ENCODE assay signal across 8 cellular contexts in genomic region chr2:54556659-54557121, GRCh38.
DNase-seq lines count a peak whose midpoint lies in the region; ATAC-seq and TF ChIP-seq lines count a peak whose summit lies in the region.
"Had no signal": no experiment of that assay in that cellular context is flagged by ENCODE, and none has a peak within 500 bp of the region (broad histone marks: within the 10 kb centered on the region; RNA-seq: fewer than 3 reads in every experiment).

No MANE protein-coding gene starts in this region.

- no peaks in the 10 kb centered on the region for H3K36me3 ChIP-seq in iPS-18a (ENCODE audit: control insufficient read depth, low read depth, low read length)
- no peaks in the 10 kb centered on the region for H3K36me3 ChIP-seq in mucosa of descending colon (ENCODE audit: low read depth)

- H3K36me3 Mint-ChIP-seq in activated T-helper 17 cell treated with anti-CD3 and anti-CD28 coated beads, Interleukin-2, amount 50 U/mL, for 72 hours (ENCODE audit: low read depth): peaks cover 25% of the 10 kb centered on the region

- peak overlapping the region; percentile 95 for H3K9ac ChIP-seq in iPS-18a (ENCODE audit: low read length)

- H3K4me3 ChIP-seq in iPS-18a (ENCODE audit: low read length) (peak overlapping the region; percentile 95), mucosa of descending colon (no peak overlapping the region), lower leg skin (ENCODE audit: low read depth, poor library complexity, severe bottlenecking) (no peak overlapping the region)

- H3K4me1 Mint-ChIP-seq in activated T-helper 17 cell treated with anti-CD3 and anti-CD28 coated beads, Interleukin-2, amount 50 U/mL, for 72 hours: peaks cover 22% of the 10 kb centered on the region
- H3K4me1 Mint-ChIP-seq in stimulated activated naive CD8-positive, alpha-beta T cell treated with anti-CD3 and anti-CD28 coated beads, Interleukin-15, amount 100 ng/mL, for 72 hours: peaks cover 50% of the 10 kb centered on the region

- H3K4me1 ChIP-seq in iPS-18a (ENCODE audit: control insufficient read depth, low read depth, low read length) (peaks cover 12% of the 10 kb centered on the region), mucosa of descending colon (ENCODE audit: low read depth) (peaks cover 23% of the 10 kb centered on the region)

- H3K4me3 Mint-ChIP-seq in activated T-helper 17 cell treated with anti-CD3 and anti-CD28 coated beads, Interleukin-2, amount 50 U/mL, for 72 hours: peak overlapping the region; percentile 92
- peak overlapping the region; percentile 84 to 96 for H3K4me3 Mint-ChIP-seq in stimulated activated naive CD8-positive, alpha-beta T cell treated with anti-CD3 and anti-CD28 coated beads, Interleukin-15, amount 100 ng/mL, for 72 hours

- TF ChIP-seq CTCF in mucosa of descending colon (IDR thresholded peaks at IDR 0.05) (no peak), lower leg skin (IDR thresholded peaks at IDR 0.05) (no peak)

- no peak for ATAC-seq in activated T-helper 17 cell treated with anti-CD3 and anti-CD28 coated beads, Interleukin-2, amount 50 U/mL, for 72 hours (replicated peaks)
- no peak for ATAC-seq in stimulated activated naive CD8-positive, alpha-beta T cell treated with anti-CD3 and anti-CD28 coated beads, Interleukin-15, amount 100 ng/mL, for 72 hours
- no peak for ATAC-seq in mucosa of descending colon

- H3K27me3 ChIP-seq in iPS-18a (ENCODE audit: control insufficient read depth, insufficient read depth, low read length): no peaks in the 10 kb centered on the region

- H3K9me3 ChIP-seq in iPS-18a (ENCODE audit: control insufficient read depth, low read depth, low read length) (no peaks in the 10 kb centered on the region), mucosa of descending colon (no peaks in the 10 kb centered on the region)

- H3K9me3 Mint-ChIP-seq in activated T-helper 17 cell treated with anti-CD3 and anti-CD28 coated beads, Interleukin-2, amount 50 U/mL, for 72 hours: no peaks in the 10 kb centered on the region
- no peaks in the 10 kb centered on the region for H3K9me3 Mint-ChIP-seq in stimulated activated naive CD8-positive, alpha-beta T cell treated with anti-CD3 and anti-CD28 coated beads, Interleukin-15, amount 100 ng/mL, for 72 hours

- no peak overlapping the region for H3K27ac ChIP-seq in iPS-18a (ENCODE audit: low read length)

- WGBS in lower leg skin, 2 donors: 88 to 93% methylated on average over 1 of the region's 1 CpG

- no peaks in the 10 kb centered on the region for H3K27me3 Mint-ChIP-seq in activated T-helper 17 cell treated with anti-CD3 and anti-CD28 coated beads, Interleukin-2, amount 50 U/mL, for 72 hours
- H3K27me3 Mint-ChIP-seq in stimulated activated naive CD8-positive, alpha-beta T cell treated with anti-CD3 and anti-CD28 coated beads, Interleukin-15, amount 100 ng/mL, for 72 hours: no peaks in the 10 kb centered on the region

- POLR2A ChIA-PET in HEK293T (lab: Yijun Ruan, JAX): interaction anchor here (4.3 kb wide), 1 partner anchor 16 kb away, joined by 66 read pairs; no protein-coding TSS in a partner anchor

- peak overlapping the region; percentile 44 for H3K27ac Mint-ChIP-seq in activated T-helper 17 cell treated with anti-CD3 and anti-CD28 coated beads, Interleukin-2, amount 50 U/mL, for 72 hours
- H3K27ac Mint-ChIP-seq in stimulated activated naive CD8-positive, alpha-beta T cell treated with anti-CD3 and anti-CD28 coated beads, Interleukin-15, amount 100 ng/mL, for 72 hours: no peak overlapping the region

- CTCF ChIA-PET in HEK293T (lab: Yijun Ruan, JAX): no interaction called here

- DNase-seq in HEK293T (ENCODE audit: extremely low spot score) (no peak), amniotic stem cell (lab: John Stamatoyannopoulos, UW) (no peak), mucosa of descending colon (no peak), lower leg skin (ENCODE audit: low spot score in 2 of 2) (no peak)
- DNase-seq in stimulated activated naive CD8-positive, alpha-beta T cell treated with anti-CD3 and anti-CD28 coated beads, Interleukin-15, amount 100 ng/mL, for 72 hours: no peak
- DNase-seq: NCI-H187 had no signal

- no peak for TF ChIP-seq POLR2A in lower leg skin (IDR thresholded peaks at IDR 0.05)

- intact Hi-C loops in mucosa of descending colon (cut with DNase I, micrococcal nuclease): no loop called here
- intact Hi-C loops in lower leg skin (cut with DNase I; ENCODE audit: low total_unique reads): no loop called here

TF ChIP-seq in HEK293T, 16 proteins besides CTCF, POLR2A, EP300 and RAD21:
- TF ChIP-seq ARNT (IDR thresholded peaks at IDR 0.05) (no peak), BHLHE40 (IDR thresholded peaks at IDR 0.05; ENCODE audit: borderline replicate concordance) (no peak), PKNOX1 (IDR thresholded peaks at IDR 0.05) (peak; percentile 35; the same call in 1 of the 2 replicates), SUZ12 (IDR thresholded peaks at IDR 0.05) (no peak), LEF1 (IDR thresholded peaks at IDR 0.05; ENCODE audit: borderline replicate concordance) (no peak), NFRKB (IDR thresholded peaks at IDR 0.05) (no peak), ZNF384 (IDR thresholded peaks at IDR 0.05) (no peak)
